In the genomic region with DNA sequence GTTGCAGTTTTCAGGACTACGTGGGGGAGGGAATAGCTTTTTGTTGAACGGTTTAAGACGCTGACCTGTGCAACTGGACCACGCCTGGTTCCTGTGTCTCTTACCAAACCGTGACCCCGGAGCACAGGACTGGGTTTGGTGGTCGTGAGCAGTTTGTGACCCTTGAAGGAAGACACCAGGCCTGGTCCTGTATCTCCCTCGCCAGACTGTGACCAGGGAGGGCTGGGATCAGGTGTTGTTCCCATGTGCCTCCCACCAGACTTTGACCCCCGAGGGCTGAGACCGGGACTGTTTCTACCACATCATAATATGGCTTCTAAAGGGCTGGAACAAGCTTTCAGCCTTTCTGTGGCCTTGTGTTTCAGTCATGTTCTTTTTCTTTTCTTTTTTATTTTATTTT, we compare ENCODE assay signal across 8 cellular contexts. TPM values are rescaled to one million over a fixed set of nuclear protein-coding genes. Genes with fewer than 3 reads are reported as not detected.
DNase-seq lines count a peak whose midpoint lies in the region; ATAC-seq and TF ChIP-seq lines count a peak whose summit lies in the region.

No MANE protein-coding gene starts in this region.

- H3K9me3 ChIP-seq in A673 (ENCODE audit: low read depth, low read length, poor library complexity, severe bottlenecking) (no peaks in the 10 kb centered on the region), HUES64 (ENCODE audit: insufficient read depth, low read depth, low read length) (no peaks in the 10 kb centered on the region), mucosa of descending colon (no peaks in the 10 kb centered on the region)

- intact Hi-C loops in A673 (cut with micrococcal nuclease; ENCODE audit: unreplicated experiment), result no loop called here
- intact Hi-C loops in mucosa of descending colon (cut with DNase I, micrococcal nuclease), result no loop called here

- no peaks in the 10 kb centered on the region for H3K9me3 Mint-ChIP-seq in central memory CD8-positive, alpha-beta T cell

- no peak for ATAC-seq in central memory CD8-positive, alpha-beta T cell (replicated peaks; ENCODE audit: extremely low read depth, poor library complexity, severe bottlenecking)
- ATAC-seq in mucosa of descending colon, result peak; percentile 54
- ATAC-seq in HG03521 (IDR thresholded peaks at IDR 0.05; ENCODE audit: unreplicated experiment), result no peak
- no peak for ATAC-seq in GM18520 (IDR thresholded peaks at IDR 0.05; ENCODE audit: unreplicated experiment)

- H3K27ac ChIP-seq in A673 (ENCODE audit: low read depth, low read length, poor library complexity, severe bottlenecking), result peak overlapping the region; percentile 80
- H3K27ac ChIP-seq in HUES64 (ENCODE audit: low read depth, low read length), result peak overlapping the region; percentile 63; the same call in 1 of the 2 replicates

- H3K4me3 ChIP-seq in A673 (ENCODE audit: low read depth, low read length, poor library complexity, severe bottlenecking), result peak overlapping the region; percentile 60
- H3K4me3 ChIP-seq in HUES64 (ENCODE audit: low read length), result peak overlapping the region; percentile 87
- peak overlapping the region; percentile 28 for H3K4me3 ChIP-seq in mucosa of descending colon

- POLR2A ChIA-PET in A673 (lab: Charles Lee; ENCODE audit: low non-redundant PET), result interaction anchor here (0.6 kb wide), 1 partner anchor 469 kb away, joined by 11 read pairs; no protein-coding TSS in a partner anchor

- peaks cover 19% of the 10 kb centered on the region for H3K4me1 Mint-ChIP-seq in central memory CD8-positive, alpha-beta T cell

- H3K27ac Mint-ChIP-seq in central memory CD8-positive, alpha-beta T cell (ENCODE audit: low read depth), result peak overlapping the region; percentile 95

- no peaks in the 10 kb centered on the region for H3K27me3 Mint-ChIP-seq in central memory CD8-positive, alpha-beta T cell

- DNase-seq in A673 (ENCODE audit: low spot score) (no peak), mucosa of descending colon (peak in 2 of 3 donors; percentile 53 to 59), amniotic stem cell (lab: John Stamatoyannopoulos, UW) (no peak)
- no peak for DNase-seq in central memory CD8-positive, alpha-beta T cell (ENCODE audit: low spot score in 2 of 2)
- no peak for DNase-seq in activated CD4-positive, alpha-beta T cell treated with anti-CD3 and anti-CD28 coated beads, Interleukin-2, amount 50 U/mL, for 4 hours

- 7% methylated on average over 10 of the region's 10 CpGs for WGBS in HUES64

- peak overlapping the region; percentile 84 for H3K4me3 Mint-ChIP-seq in central memory CD8-positive, alpha-beta T cell

- TF ChIP-seq CTCF in A673 (conservative IDR thresholded peaks at IDR 0.05; ENCODE audit: low read depth, low read length) (no peak), mucosa of descending colon (IDR thresholded peaks at IDR 0.05) (no peak)

- CTCF ChIA-PET in A673 (lab: Charles Lee), result no interaction called here

- H3K36me3 ChIP-seq in A673 (ENCODE audit: insufficient read depth, low read length, poor library complexity, severe bottlenecking) (peaks cover 27% of the 10 kb centered on the region), HUES64 (ENCODE audit: insufficient read depth, low read length) (peaks cover 26% of the 10 kb centered on the region), mucosa of descending colon (ENCODE audit: low read depth) (no peaks in the 10 kb centered on the region)

- H3K27me3 ChIP-seq in A673 (replicated peaks; ENCODE audit: insufficient read depth, low read depth, low read length, poor library complexity) (no peaks in the 10 kb centered on the region), HUES64 (ENCODE audit: insufficient read depth, low read length) (no peaks in the 10 kb centered on the region)

- H3K4me1 ChIP-seq in A673 (ENCODE audit: insufficient read depth, low read length, poor library complexity, severe bottlenecking), result no peaks in the 10 kb centered on the region
- H3K4me1 ChIP-seq in HUES64 (ENCODE audit: insufficient read depth, low read length), result no peaks in the 10 kb centered on the region
- H3K4me1 ChIP-seq in mucosa of descending colon (ENCODE audit: low read depth), result no peaks in the 10 kb centered on the region

- peak overlapping the region; percentile 89 for H3K9ac ChIP-seq in HUES64 (ENCODE audit: low read depth, low read length)

- BruUV-seq in A673 (replicated peaks; lab: Mats Ljungman, UMichigan), result TSS peak; percentile 64

- peaks cover 27% of the 10 kb centered on the region for H3K36me3 Mint-ChIP-seq in central memory CD8-positive, alpha-beta T cell (ENCODE audit: insufficient read depth)

RNA-seq across cellular contexts. Expression of a gene that starts 0.7 kb away (rescaled TPM):
- 152 and 155 TPM in 2 replicates for total RNA-seq in A673 (2021)
- 174 TPM for polyA plus RNA-seq in HUES64 (2013, experiment 1 of 2)
- 175 TPM for polyA plus RNA-seq in HUES64 (2013, experiment 2 of 2)
- total RNA-seq in mucosa of descending colon, result 100 to 1,000 TPM in 2 of 3 donors, 10 to 100 TPM in 1; 60.5 to 161 (median 158) TPM

RNA-seq across cellular contexts. Expression of a gene that starts 13.5 kb away (rescaled TPM):
- 10.3 and 11.9 TPM in 2 replicates for total RNA-seq in A673 (2021)
- 10.4 TPM for polyA plus RNA-seq in HUES64 (2013, experiment 1 of 2)
- polyA plus RNA-seq in HUES64 (2013, experiment 2 of 2), result 11.5 TPM
- 1 to 10 TPM; 3.9 to 9.2 (median 6.3) TPM for total RNA-seq in mucosa of descending colon

RNA-seq across cellular contexts. Expression of a gene that starts 17.2 kb away (rescaled TPM):
- 10.8 and 15.0 TPM in 2 replicates for total RNA-seq in A673 (2021)
- polyA plus RNA-seq in HUES64 (2013, experiment 1 of 2), result 4.6 TPM
- 5.4 TPM for polyA plus RNA-seq in HUES64 (2013, experiment 2 of 2)
- total RNA-seq in mucosa of descending colon, result 10 to 100 TPM in 2 of 3 donors, 1 to 10 TPM in 1; 8.6 to 14.6 (median 11.6) TPM

RNA-seq across cellular contexts. Expression of a gene that starts 46.3 kb away (rescaled TPM):
- total RNA-seq in A673 (2021) (58.3 and 61.3 TPM in 2 replicates), mucosa of descending colon (10 to 100 TPM; 22.1 to 22.8 (median 22.7) TPM)
- polyA plus RNA-seq in HUES64 (2013, experiment 1 of 2), result 40.3 TPM
- 41.1 TPM for polyA plus RNA-seq in HUES64 (2013, experiment 2 of 2)

RNA-seq across cellular contexts. Expression of a gene that starts 52.0 kb away (rescaled TPM):
- total RNA-seq in A673 (2021) (259 and 260 TPM in 2 replicates), mucosa of descending colon (100 to 1,000 TPM in 2 of 3 donors, 10 to 100 TPM in 1; 88.4 to 406 (median 123) TPM)
- 204 TPM for polyA plus RNA-seq in HUES64 (2013, experiment 1 of 2)
- polyA plus RNA-seq in HUES64 (2013, experiment 2 of 2), result 168 TPM

Comparison
In these comparisons a context has a peak if more than half of its experiments do, and no peak if none do; other contexts are left out.
1. DNase-seq: peak in mucosa of descending colon (2 of 3); none in A673 (single experiment), central memory CD8-positive, alpha-beta T cell (0 of 2), amniotic stem cell (single experiment) and activated CD4-positive, alpha-beta T cell treated with anti-CD3 and anti-CD28 coated beads, Interleukin-2, amount 50 U/mL, for 4 hours (0 of 2).
2. H3K4me3 ChIP-seq: peak in every context shown above with its lines; median percentile 87 in HUES64; 60 in A673; 28 in mucosa of descending colon.